Comparison of ENCODE assay signal across 35 cellular contexts in the genomic region with DNA sequence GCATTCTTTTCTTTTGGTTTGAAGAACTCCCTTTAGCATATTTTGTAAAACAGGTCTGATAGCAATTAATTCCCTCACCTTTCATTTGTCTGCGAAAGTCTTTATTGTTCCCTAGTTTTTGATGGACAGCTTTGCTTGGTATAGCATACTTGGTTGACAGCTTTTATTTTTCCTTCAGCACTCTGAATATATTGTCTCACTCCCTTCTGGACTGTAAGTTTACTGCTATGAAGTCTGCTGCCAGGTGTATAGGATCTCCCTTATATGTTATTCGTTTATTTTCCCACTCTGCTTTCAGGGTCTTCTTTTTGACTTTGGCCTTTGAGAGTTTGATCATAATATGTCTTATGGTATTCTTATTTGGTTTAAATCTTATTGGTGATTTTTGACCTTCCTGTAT.
"Had no signal": no experiment of that assay in that cellular context is flagged by ENCODE, and none has a peak within 500 bp of the region (broad histone marks: within the 10 kb centered on the region; RNA-seq: fewer than 3 reads in every experiment).

No MANE protein-coding gene starts in this region.

- H3K9me3 ChIP-seq: MG63 had no signal

- H3K4me3 ChIP-seq: MG63 had no signal

- DNase-seq: Karpas-422, Kasumi-1, MG63, MM.1S, MV-4-11, NCI-H1048, NCI-H1092, NCI-H1092 treated with DMSO at 0.1 percent for 48 hours, NCI-H1105, NCI-H1105 treated with DMSO at 0.1 percent for 48 hours, NCI-H1417, NCI-H1417 treated with DMSO at 0.1 percent for 48 hours, NCI-H1436, NCI-H1436 treated with DMSO at 0.1 percent for 48 hours, NCI-H146, NCI-H1694 treated with DMSO at 0.1 percent for 48 hours, NCI-H187, NCI-H187 treated with DMSO at 0.1 percent for 48 hours, NCI-H1930, NCI-H2029, NCI-H2029 treated with DMSO at 0.1 percent for 48 hours, NCI-H2081, NCI-H2081 treated with DMSO at 0.1 percent for 48 hours, NCI-H2107, NCI-H2171, NCI-H2171 treated with DMSO at 0.1 percent for 48 hours, NCI-H2227 treated with DMSO at 0.1 percent for 48 hours, NCI-H226, NCI-H345, NCI-H446, NCI-H446 treated with DMSO at 0.1 percent for 48 hours, NCI-H510A, NCI-H510A treated with DMSO at 0.1 percent for 48 hours, NCI-H524 had no signal

- H3K27ac ChIP-seq: KMS-11 had no signal

- H3K36me3 ChIP-seq: MG63 had no signal
